2 cellular contexts compared by ENCODE assay signal in genomic region chr6:134691180-134691579, GRCh38.
TF ChIP-seq lines count a peak whose summit lies in the region.

No MANE protein-coding gene starts in this region.

TF ChIP-seq in SK-N-SH treated with all-trans-retinoic acid at 6 μM for 48 hours, 23 proteins besides CTCF, POLR2A, EP300 and RAD21 (continued from another document):
- TF ChIP-seq OSR1 (CRISPR knock-in tag; IDR thresholded peaks at IDR 0.05) = no peak
- no peak for TF ChIP-seq ESRRG (CRISPR knock-in tag; IDR thresholded peaks at IDR 0.05)
- no peak for TF ChIP-seq SNAI2 (CRISPR knock-in tag; IDR thresholded peaks at IDR 0.05)

TF ChIP-seq in SK-N-SH, 30 proteins besides CTCF, POLR2A, EP300 and RAD21 (continued from another document):
- TF ChIP-seq FOXM1 (IDR thresholded peaks at IDR 0.05; ENCODE audit: low read depth) (no peak), MXI1 (IDR thresholded peaks at IDR 0.05; ENCODE audit: low read depth, low read length) (no peak), USF2 (IDR thresholded peaks at IDR 0.05; ENCODE audit: borderline replicate concordance, low read depth, low read length) (no peak), TEAD4 (IDR thresholded peaks at IDR 0.05; ENCODE audit: borderline replicate concordance, insufficient read depth) (no peak), RFX5 (IDR thresholded peaks at IDR 0.05; ENCODE audit: low read length) (no peak), TCF12 (IDR thresholded peaks at IDR 0.05) (no peak), TAF1 (IDR thresholded peaks at IDR 0.05; ENCODE audit: borderline replicate concordance, low read depth, low read length) (no peak), SMC3 (IDR thresholded peaks at IDR 0.05; ENCODE audit: low read depth, low read length) (no peak), RXRA (IDR thresholded peaks at IDR 0.05; ENCODE audit: borderline replicate concordance, low read depth) (no peak), NFIC (IDR thresholded peaks at IDR 0.05; ENCODE audit: borderline replicate concordance) (no peak), USF1 (IDR thresholded peaks at IDR 0.05; ENCODE audit: borderline replicate concordance, low read depth) (no peak), FOSL2 (IDR thresholded peaks at IDR 0.05; ENCODE audit: borderline replicate concordance, low read depth) (no peak), POLR2AphosphoS5 (IDR thresholded peaks at IDR 0.05; ENCODE audit: low read depth, low read length) (no peak), ELF1 (IDR thresholded peaks at IDR 0.05) (no peak), GABPA (IDR thresholded peaks at IDR 0.05; ENCODE audit: low read depth) (no peak), GATA2 (CRISPR knock-in tag; IDR thresholded peaks at IDR 0.05) (no peak)
- TF ChIP-seq, protein P1, sequence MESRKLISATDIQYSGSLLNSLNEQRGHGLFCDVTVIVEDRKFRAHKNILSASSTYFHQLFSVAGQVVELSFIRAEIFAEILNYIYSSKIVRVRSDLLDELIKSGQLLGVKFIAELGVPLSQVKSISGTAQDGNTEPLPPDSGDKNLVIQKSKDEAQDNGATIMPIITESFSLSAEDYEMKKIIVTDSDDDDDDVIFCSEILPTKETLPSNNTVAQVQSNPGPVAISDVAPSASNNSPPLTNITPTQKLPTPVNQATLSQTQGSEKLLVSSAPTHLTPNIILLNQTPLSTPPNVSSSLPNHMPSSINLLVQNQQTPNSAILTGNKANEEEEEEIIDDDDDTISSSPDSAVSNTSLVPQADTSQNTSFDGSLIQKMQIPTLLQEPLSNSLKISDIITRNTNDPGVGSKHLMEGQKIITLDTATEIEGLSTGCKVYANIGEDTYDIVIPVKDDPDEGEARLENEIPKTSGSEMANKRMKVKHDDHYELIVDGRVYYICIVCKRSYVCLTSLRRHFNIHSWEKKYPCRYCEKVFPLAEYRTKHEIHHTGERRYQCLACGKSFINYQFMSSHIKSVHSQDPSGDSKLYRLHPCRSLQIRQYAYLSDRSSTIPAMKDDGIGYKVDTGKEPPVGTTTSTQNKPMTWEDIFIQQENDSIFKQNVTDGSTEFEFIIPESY (IDR thresholded peaks at IDR 0.05; ENCODE audit: borderline replicate concordance, low read depth) = no peak
